In the genomic region with DNA sequence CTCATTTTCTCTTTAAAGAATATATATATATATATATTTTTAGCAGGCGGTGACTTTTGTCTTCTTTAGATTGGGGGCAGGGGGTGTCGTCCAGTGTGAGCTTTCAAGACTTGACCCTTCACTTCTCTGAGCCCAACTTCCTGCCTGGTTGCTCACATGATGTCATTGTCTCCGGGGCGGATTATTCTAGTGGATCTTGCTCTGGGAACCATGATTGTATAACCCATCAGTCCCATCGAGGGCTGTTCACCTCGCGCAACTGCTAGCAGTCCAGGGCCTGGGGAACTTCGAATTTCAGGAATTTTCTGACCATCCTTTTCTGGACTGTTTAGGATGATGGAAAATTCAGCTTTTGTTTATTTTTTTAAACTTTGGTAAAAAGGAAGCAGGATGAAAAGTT, we compare ENCODE assay signal across 8 cellular contexts. TPM values are rescaled to one million over a fixed set of nuclear protein-coding genes. Genes with fewer than 3 reads are reported as not detected.
DNase-seq lines count a peak whose midpoint lies in the region; ATAC-seq, FAIRE-seq and TF ChIP-seq lines count a peak whose summit lies in the region.

No MANE protein-coding gene starts in this region.

- DNase-seq in AG08395 (ENCODE audit: low spot score): peak; percentile 65
- no peak for DNase-seq in GM12864 (ENCODE audit: low read depth)
- DNase-seq in NCI-H774 (lab: John Stamatoyannopoulos, UW): peak; percentile 54
- DNase-seq in astrocyte (ENCODE audit: low read depth): peak; percentile 65
- peak; percentile 83 for DNase-seq in hepatocyte (ENCODE audit: low spot score)
- DNase-seq in renal cortical epithelial cell (ENCODE audit: low read depth): peak; percentile 79

- peak overlapping the region; percentile 86 for H3K27ac Mint-ChIP-seq in astrocyte (ENCODE audit: unreplicated experiment)

- no peaks in the 10 kb centered on the region for H3K9me3 Mint-ChIP-seq in astrocyte (ENCODE audit: unreplicated experiment)

- H3K27ac ChIP-seq in astrocyte (ENCODE audit: low read depth, low read length) (peak overlapping the region; percentile 76), hepatocyte (peak overlapping the region; percentile 99)

- ATAC-seq in HG03095 (IDR thresholded peaks at IDR 0.05; ENCODE audit: unreplicated experiment) (peak; percentile 28), HG03097 (IDR thresholded peaks at IDR 0.05; ENCODE audit: low FRiP score, unreplicated experiment) (no peak)

- H2AFZ ChIP-seq in astrocyte (ENCODE audit: low read depth, low read length): peak overlapping the region; percentile 74
- peak overlapping the region; percentile 66 for H2AFZ ChIP-seq in hepatocyte

- H3K27me3 ChIP-seq in astrocyte (ENCODE audit: insufficient read depth, low read length) (peaks cover 2% of the 10 kb centered on the region), hepatocyte (peaks cover 4% of the 10 kb centered on the region)

- no peaks in the 10 kb centered on the region for H3K36me3 ChIP-seq in astrocyte (ENCODE audit: insufficient read depth, low read length)
- H3K36me3 ChIP-seq in hepatocyte (replicated peaks; ENCODE audit: insufficient read depth, low read depth): no peaks in the 10 kb centered on the region

- H3K36me3 Mint-ChIP-seq in astrocyte (ENCODE audit: low read depth, unreplicated experiment): no peaks in the 10 kb centered on the region

- peaks cover 23% of the 10 kb centered on the region for H3K4me1 Mint-ChIP-seq in astrocyte (ENCODE audit: low read depth, unreplicated experiment)

- peaks cover 12% of the 10 kb centered on the region for H3K27me3 Mint-ChIP-seq in astrocyte (ENCODE audit: low read depth, unreplicated experiment)

- H3K79me2 ChIP-seq in astrocyte (ENCODE audit: insufficient read depth, low read length) (peaks cover 58% of the 10 kb centered on the region), hepatocyte (peaks cover 58% of the 10 kb centered on the region)

- FAIRE-seq in astrocyte (lab: Jason Lieb, UNC): no peak

- H3K9me2 ChIP-seq in hepatocyte (replicated peaks; ENCODE audit: insufficient read depth): no peaks in the 10 kb centered on the region

- H3K4me3 Mint-ChIP-seq in astrocyte (ENCODE audit: unreplicated experiment): peak overlapping the region; percentile 94

- H3K4me3 ChIP-seq in GM12864 (ENCODE audit: low read depth, low read length): peak overlapping the region; percentile 89
- peak overlapping the region; percentile 73 for H3K4me3 ChIP-seq in astrocyte (ENCODE audit: insufficient read depth, low read depth, low read length)
- H3K4me3 ChIP-seq in hepatocyte: peak overlapping the region; percentile 31

- H3K4me1 ChIP-seq in astrocyte (ENCODE audit: insufficient read depth, low read length): peaks cover 3% of the 10 kb centered on the region
- H3K4me1 ChIP-seq in hepatocyte (ENCODE audit: insufficient read depth): peaks cover 48% of the 10 kb centered on the region

- H4K20me1 ChIP-seq in astrocyte (ENCODE audit: insufficient read depth, low read length) (peaks cover 44% of the 10 kb centered on the region), hepatocyte (ENCODE audit: insufficient read depth, poor library complexity, severe bottlenecking) (peaks cover 47% of the 10 kb centered on the region)

- H3K4me2 ChIP-seq in astrocyte (ENCODE audit: low read length) (peak overlapping the region; percentile 82), hepatocyte (peak overlapping the region; percentile 84)

- H3K9ac ChIP-seq in astrocyte (ENCODE audit: low read length): peak overlapping the region; percentile 89

- no peaks in the 10 kb centered on the region for H3K9me3 ChIP-seq in astrocyte (ENCODE audit: insufficient read depth, low read depth, low read length)
- H3K9me3 ChIP-seq in hepatocyte (ENCODE audit: low read depth): no peaks in the 10 kb centered on the region

- TF ChIP-seq CTCF in GM12864 (IDR thresholded peaks at IDR 0.05; ENCODE audit: low read depth, low read length, missing control alignments) (no peak), astrocyte (IDR thresholded peaks at IDR 0.05; ENCODE audit: insufficient read depth, low read depth, low read length) (no peak), hepatocyte (IDR thresholded peaks at IDR 0.05; ENCODE audit: poor library complexity) (no peak)

- WGBS in hepatocyte (ENCODE audit: low lambda C conversion rate, missing lambda C conversion rate): 1% methylated on average over 8 of the region's 8 CpGs

RNA-seq across cellular contexts. Expression of gene IGF2R, which starts 1.0 kb away (rescaled TPM):
- 172 and 173 TPM in 2 replicates for total RNA-seq in astrocyte
- 105 and 132 TPM in 2 replicates for total RNA-seq in hepatocyte
- polyA plus RNA-seq in hepatocyte: 56.1 and 61.2 TPM in 2 replicates
- total RNA-seq in renal cortical epithelial cell: 147 and 267 TPM in 2 replicates

Comparison
In these comparisons a context has a peak if more than half of its experiments do, and no peak if none do; other contexts are left out.
1. H3K4me3 ChIP-seq: peak in every context shown above with its lines; median percentile 89 in GM12864; 73 in astrocyte; 31 in hepatocyte.